Comparison of ENCODE assay signal across 27 cellular contexts in the genomic region with DNA sequence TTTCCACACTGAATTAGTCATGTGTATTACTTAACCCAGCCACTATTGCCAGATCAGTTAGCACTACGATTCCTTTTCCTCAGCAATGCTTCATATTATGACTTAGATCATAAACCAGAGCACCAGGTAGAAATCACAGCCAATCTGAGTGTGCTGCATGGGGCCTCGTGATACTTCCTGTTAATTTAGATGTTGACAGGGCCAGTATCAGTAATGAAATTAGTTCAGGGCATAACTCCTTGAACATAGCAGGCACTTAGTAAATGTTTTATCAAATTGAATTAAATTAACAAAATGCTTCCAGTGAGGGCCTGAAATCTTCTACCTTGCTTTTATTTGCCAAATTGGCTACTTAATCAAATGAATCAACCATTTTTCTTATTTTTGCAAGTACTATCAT.
"Had no signal": no experiment of that assay in that cellular context is flagged by ENCODE, and none has a peak within 500 bp of the region (broad histone marks: within the 10 kb centered on the region; RNA-seq: fewer than 3 reads in every experiment).

No MANE protein-coding gene starts in this region.

- FAIRE-seq: astrocyte, TTC549 had no signal

- H3K36me3 ChIP-seq: cardiac muscle cell, Peyer's patch, SJCRH30 had no signal

- H3K27me3 ChIP-seq: cardiac muscle cell, Peyer's patch, SJCRH30 had no signal

- H3K4me3 ChIP-seq: cardiac muscle cell, Peyer's patch, SJCRH30 had no signal

- H3K27ac ChIP-seq: cardiac muscle cell, Peyer's patch, RWPE1, SJCRH30 had no signal

- ATAC-seq: activated naive CD4-positive, alpha-beta T cell treated with anti-CD3 and anti-CD28 coated beads, Interleukin-2, amount 50 U/mL, for 72 hours; activated naive CD8-positive, alpha-beta T cell treated with anti-CD3 and anti-CD28 coated beads, Interleukin-2, amount 50 U/mL, for 24 hours; activated T-cell treated with anti-CD3 and anti-CD28 coated beads, Interleukin-2, amount 50 U/mL, for 4 hours; T-helper 17 cell had no signal

- H3K4me1 ChIP-seq: Peyer's patch, SJCRH30 had no signal

- DNase-seq: activated B cell treated with CpG ODN at 0.5 μM for 24 hours; activated CD4-positive, alpha-beta memory T cell treated with anti-CD3 and anti-CD28 coated beads for 36 hours; activated CD4-positive, alpha-beta T cell treated with anti-CD3 and anti-CD28 coated beads for 1 hour; activated CD4-positive, alpha-beta T cell treated with anti-CD3 and anti-CD28 coated beads, Interleukin-2, amount 10 ng/mL, durations not matched to agents 24 days and 14 days; activated CD8-positive, alpha-beta memory T cell treated with anti-CD3 and anti-CD28 coated beads for 24 hours; activated effector memory CD4-positive, alpha-beta T cell treated with anti-CD3 and anti-CD28 coated beads, Interleukin-2, amount 50 U/mL, for 16 hours; activated naive CD4-positive, alpha-beta T cell treated with Interleukin-2 at 50 U/mL for 16 hours; activated naive CD8-positive, alpha-beta T cell treated with anti-CD3 and anti-CD28 coated beads, Interleukin-2, amount 50 U/mL, for 24 hours; activated T-cell treated with anti-CD3 and anti-CD28 coated beads, Interleukin-2, amount 50 U/mL, for 4 hours; amygdala; KG1; NCI-H1092; NCI-H1417 treated with DMSO at 0.1 percent for 48 hours; NCI-H1694; NCI-H2029 treated with DMSO at 0.1 percent for 48 hours; NCI-H446; NCI-H524; Peyer's patch; Right ventricle myocardium superior; SJCRH30; T-helper 17 cell; T1000 had no signal

- H3K9me3 ChIP-seq: Peyer's patch, SJCRH30 had no signal
